26 cellular contexts compared by ENCODE assay signal in the genomic region with DNA sequence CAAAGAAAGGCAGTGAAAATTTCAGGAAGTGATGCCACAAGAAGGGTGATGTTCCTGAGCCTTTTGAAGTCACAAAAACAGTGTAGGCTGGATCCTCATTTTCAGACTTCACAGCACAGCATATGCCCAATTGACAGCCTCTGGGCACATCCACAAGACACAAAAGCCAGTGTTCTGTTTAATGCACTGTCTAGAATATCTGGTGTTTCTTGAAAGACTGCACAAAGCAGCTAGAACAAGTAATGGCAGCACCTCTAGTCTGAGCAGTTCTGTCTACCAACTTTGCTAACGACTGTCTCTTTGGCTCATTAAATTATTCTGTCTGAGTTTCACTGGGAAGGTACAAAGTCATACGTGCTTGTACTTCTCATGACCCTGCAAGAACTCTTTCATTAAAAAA.
DNase-seq lines count a peak whose midpoint lies in the region; ATAC-seq, FAIRE-seq and TF ChIP-seq lines count a peak whose summit lies in the region.
"Had no signal": no experiment of that assay in that cellular context is flagged by ENCODE, and none has a peak within 500 bp of the region (broad histone marks: within the 10 kb centered on the region; RNA-seq: fewer than 3 reads in every experiment).

No MANE protein-coding gene starts in this region.

- H3K36me3 Mint-ChIP-seq in activated T-helper 17 cell treated with anti-CD3 and anti-CD28 coated beads, Interleukin-2, amount 50 U/mL, for 72 hours (ENCODE audit: low read depth), result no peaks in the 10 kb centered on the region
- H3K36me3 Mint-ChIP-seq: CD14-positive monocyte, immature natural killer cell had no signal

- no peak for TF ChIP-seq CTCF in H1 (IDR thresholded peaks at IDR 0.05; ENCODE audit: control extremely low read depth in 1 of 3, insufficient read depth in 1 of 3, low read depth in 1 of 3, low read length in 3 of 3)

- DNase-seq in H1 (ENCODE audit: low read depth in 1 of 2, low spot score in 2 of 2), result no peak
- DNase-seq in NCI-H2107 treated with DMSO at 0.1 percent for 48 hours (lab: John Stamatoyannopoulos, UW; ENCODE audit: unreplicated experiment), result no peak
- no peak for DNase-seq in COR-L47 (lab: John Stamatoyannopoulos, UW)
- DNase-seq in NCI-H510A (lab: John Stamatoyannopoulos, UW), result no peak
- DNase-seq: activated CD4-positive, alpha-beta T cell treated with anti-CD3 and anti-CD28 coated beads for 1 hour; activated CD8-positive, alpha-beta memory T cell treated with anti-CD3 and anti-CD28 coated beads for 24 hours; activated naive CD4-positive, alpha-beta T cell treated with anti-CD3 and anti-CD28 coated beads for 36 hours; activated T-cell treated with anti-CD3 and anti-CD28 coated beads, Interleukin-2, amount 50 U/mL, for 4 hours; central memory CD4-positive, alpha-beta T cell; immature natural killer cell; left lung; NCI-H2029; NCI-H526 treated with DMSO at 0.1 percent for 48 hours; stimulated activated naive CD4-positive, alpha-beta T cell had no signal

- H3K4me1 ChIP-seq in H1 (replicated peaks in 1 of 4; ENCODE audit: control insufficient read depth in 3 of 4, insufficient read depth in 4 of 4, low read length in 3 of 4), result peaks cover 0 to 2% (median 0%) of the 10 kb centered on the region in 4 experiments; a peak in 1 of 7 replicates
- H3K4me1 ChIP-seq: foreskin keratinocyte, HAP-1, left lung had no signal

- no peak overlapping the region for H4K8ac ChIP-seq in H1 (ENCODE audit: extremely low read depth, insufficient read depth, low read length)

- H2AK5ac ChIP-seq in H1 (ENCODE audit: low read depth, low read length), result no peak overlapping the region

- H2BK20ac ChIP-seq in H1 (ENCODE audit: low read length), result no peak overlapping the region

- H3K9me3 Mint-ChIP-seq in activated T-helper 17 cell treated with anti-CD3 and anti-CD28 coated beads, Interleukin-2, amount 50 U/mL, for 72 hours, result peaks cover 4% of the 10 kb centered on the region
- H3K9me3 Mint-ChIP-seq: activated T-cell treated with anti-CD3 and anti-CD28 coated beads, Interleukin-2, amount 50 U/mL, for 4 hours had no signal

- H3K18ac ChIP-seq in H1 (ENCODE audit: extremely low read depth, low read length), result no peak overlapping the region

- H3K56ac ChIP-seq in H1 (replicated peaks; ENCODE audit: insufficient read length, low read depth, low read length), result no peak overlapping the region

- no peaks in the 10 kb centered on the region for H4K20me1 ChIP-seq in H1 (replicated peaks in 1 of 2; ENCODE audit: control insufficient read depth in 1 of 2, insufficient read depth in 2 of 2, low read length in 2 of 2)

- H2BK15ac ChIP-seq in H1 (ENCODE audit: low read length), result peak overlapping the region; percentile 23; the same call in 1 of the 2 replicates

- no peaks in the 10 kb centered on the region for H3K79me1 ChIP-seq in H1 (ENCODE audit: low read depth, low read length)

- H3K4me3 ChIP-seq in H1 (ENCODE audit: extremely low read depth in 1 of 4, insufficient read depth in 2 of 4, low read depth in 3 of 4, low read length in 4 of 4), result no peak overlapping the region
- H3K4me3 ChIP-seq: HAP-1, left lung, thoracic aorta had no signal

- H3K23me2 ChIP-seq in H1 (ENCODE audit: low read depth, low read length), result no peaks in the 10 kb centered on the region

- no peak overlapping the region for H3K9ac ChIP-seq in H1 (replicated peaks in 1 of 4; ENCODE audit: extremely low read depth in 1 of 4, low read depth in 3 of 4, low read length in 3 of 4)

- H3K27me3 ChIP-seq in H1 (replicated peaks in 1 of 4; ENCODE audit: control insufficient read depth in 3 of 4, extremely low read depth in 1 of 4, insufficient read depth in 3 of 4, low read length in 3 of 4), result no peaks in the 10 kb centered on the region
- H3K27me3 ChIP-seq: foreskin keratinocyte, left lung had no signal

- no peak overlapping the region for H4K5ac ChIP-seq in H1 (ENCODE audit: insufficient read length, low read depth, low read length)

- no peak for FAIRE-seq in H1 (lab: Jason Lieb, UNC)
- FAIRE-seq: G401.6, TTC549 had no signal

- H3K27ac Mint-ChIP-seq in activated T-helper 17 cell treated with anti-CD3 and anti-CD28 coated beads, Interleukin-2, amount 50 U/mL, for 72 hours, result no peak overlapping the region
- H3K27ac Mint-ChIP-seq: activated naive CD4-positive, alpha-beta T cell treated with anti-CD3 and anti-CD28 coated beads for 36 hours; CD14-positive monocyte; immature natural killer cell; progenitor cell of endocrine pancreas had no signal

- TF ChIP-seq EP300 in H1 (IDR thresholded peaks at IDR 0.05; ENCODE audit: borderline replicate concordance in 1 of 2, low read depth in 2 of 2, low read length in 2 of 2), result no peak

- H2AFZ ChIP-seq in H1 (ENCODE audit: low read length), result peak overlapping the region; percentile 85; the same call in 1 of the 2 replicates

- no peaks in the 10 kb centered on the region for H3K4me1 Mint-ChIP-seq in activated T-helper 17 cell treated with anti-CD3 and anti-CD28 coated beads, Interleukin-2, amount 50 U/mL, for 72 hours
- H3K4me1 Mint-ChIP-seq: immature natural killer cell had no signal

- CTCF ChIA-PET in H1 (lab: Charles Lee; ENCODE audit: partially characterized antibody), result interaction anchor here (1.0 kb wide), 1 partner anchor 71 kb away, joined by 3 read pairs; no protein-coding TSS in a partner anchor

- POLR2A ChIA-PET in H1 (lab: Charles Lee; ENCODE audit: partially characterized antibody), result no interaction called here

- H3K14ac ChIP-seq in H1 (ENCODE audit: insufficient read length), result no peak overlapping the region

- WGBS in H1 (ENCODE audit: extremely low coverage in 1 of 2, insufficient coverage in 1 of 2, insufficient read length in 1 of 2, insufficient replicate concordance in 2 of 2, low coverage in 1 of 2, low lambda C conversion rate in 2 of 2, missing lambda C conversion rate in 1 of 2), 2 experiments, result 89% methylated on average over 2 of the region's 2 CpGs; no CpG with 5 or more reads in 1 of the 2 experiments

- no peak overlapping the region for H3K27ac ChIP-seq in H1 (ENCODE audit: low read depth, low read length)
- H3K27ac ChIP-seq: epithelial cell of prostate, foreskin keratinocyte, left lung, thoracic aorta had no signal

- no peak overlapping the region for H3K23ac ChIP-seq in H1 (ENCODE audit: insufficient read length)

- no peak overlapping the region for H2BK120ac ChIP-seq in H1 (replicated peaks; ENCODE audit: low read depth, low read length)

- H3K27me3 Mint-ChIP-seq in activated T-helper 17 cell treated with anti-CD3 and anti-CD28 coated beads, Interleukin-2, amount 50 U/mL, for 72 hours, result no peaks in the 10 kb centered on the region
- H3K27me3 Mint-ChIP-seq: progenitor cell of endocrine pancreas had no signal

- no peak overlapping the region for H2BK5ac ChIP-seq in H1 (ENCODE audit: low read depth, low read length)

- TF ChIP-seq RAD21 in H1 (IDR thresholded peaks at IDR 0.05 in 1 of 2, conservative IDR thresholded peaks at IDR 0.05 in 1 of 2; ENCODE audit: low read depth in 2 of 2, low read length in 2 of 2), result no peak

- no peak for TF ChIP-seq POLR2A in H1 (IDR thresholded peaks at IDR 0.05; ENCODE audit: control extremely low read depth in 1 of 2, low read depth in 2 of 2, low read length in 2 of 2)

- H3K9me3 ChIP-seq in H1 (ENCODE audit: insufficient read depth in 2 of 2, low read depth in 1 of 2, low read length in 1 of 2), result no peaks in the 10 kb centered on the region
- H3K9me3 ChIP-seq: HAP-1 had no signal

- H3K4ac ChIP-seq in H1 (replicated peaks; ENCODE audit: insufficient read length, low read depth, low read length), result no peak overlapping the region

- H3K36me3 ChIP-seq in H1 (ENCODE audit: control insufficient read depth in 2 of 4, insufficient read depth in 4 of 4, low read length in 3 of 4), result no peaks in the 10 kb centered on the region; a peak in 1 of 8 replicates
- H3K36me3 ChIP-seq: HAP-1, left lung, thoracic aorta had no signal

- no peak overlapping the region for H2BK12ac ChIP-seq in H1 (ENCODE audit: low read depth, low read length)

- no peak overlapping the region for H4K91ac ChIP-seq in H1 (replicated peaks; ENCODE audit: insufficient read length, low read length)

- H3K4me2 ChIP-seq in H1 (ENCODE audit: insufficient read depth in 1 of 2, low read depth in 2 of 2, low read length in 2 of 2), result no peak overlapping the region

- ATAC-seq in GM18868 (IDR thresholded peaks at IDR 0.05; ENCODE audit: unreplicated experiment) (peak; percentile 2), GM21390 (IDR thresholded peaks at IDR 0.05; ENCODE audit: unreplicated experiment) (peak; percentile 4), HG03196 (IDR thresholded peaks at IDR 0.05; ENCODE audit: unreplicated experiment) (peak; percentile 13)
- no peak for ATAC-seq in activated T-helper 17 cell treated with anti-CD3 and anti-CD28 coated beads, Interleukin-2, amount 50 U/mL, for 72 hours (replicated peaks)
- ATAC-seq: foreskin keratinocyte, left lung had no signal

- no peak overlapping the region for H3K4me3 Mint-ChIP-seq in activated T-helper 17 cell treated with anti-CD3 and anti-CD28 coated beads, Interleukin-2, amount 50 U/mL, for 72 hours
- H3K4me3 Mint-ChIP-seq: activated naive CD4-positive, alpha-beta T cell treated with anti-CD3 and anti-CD28 coated beads for 36 hours; activated T-cell treated with anti-CD3 and anti-CD28 coated beads, Interleukin-2, amount 50 U/mL, for 4 hours; CD14-positive monocyte; immature natural killer cell had no signal

- H3K79me2 ChIP-seq in H1 (ENCODE audit: control insufficient read depth in 1 of 2, insufficient read depth in 2 of 2, low read length in 2 of 2), result no peaks in the 10 kb centered on the region

TF ChIP-seq in H1, 55 proteins besides CTCF, POLR2A, EP300 and RAD21:
- no peak for TF ChIP-seq SP1 (IDR thresholded peaks at IDR 0.05; ENCODE audit: low read depth, low read length)
- no peak for TF ChIP-seq CEBPB (IDR thresholded peaks at IDR 0.05; ENCODE audit: low read depth, low read length)
- TF ChIP-seq ZNF274 (IDR thresholded peaks at IDR 0.05; ENCODE audit: borderline replicate concordance, extremely low read depth, low read length), result no peak
- TF ChIP-seq TBP (IDR thresholded peaks at IDR 0.05; ENCODE audit: low read depth, low read length), result no peak
- TF ChIP-seq, protein P1, sequence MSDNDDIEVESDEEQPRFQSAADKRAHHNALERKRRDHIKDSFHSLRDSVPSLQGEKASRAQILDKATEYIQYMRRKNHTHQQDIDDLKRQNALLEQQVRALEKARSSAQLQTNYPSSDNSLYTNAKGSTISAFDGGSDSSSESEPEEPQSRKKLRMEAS (IDR thresholded peaks at IDR 0.05), result no peak
- no peak for TF ChIP-seq ATF3 (IDR thresholded peaks at IDR 0.05; ENCODE audit: insufficient read depth, low read depth, low read length)
- no peak for TF ChIP-seq CREB1 (IDR thresholded peaks at IDR 0.05)
